Comparison of ENCODE assay signal across 2 cellular contexts in genomic region chr20:46352370-46352938, GRCh38.
TF ChIP-seq lines count a peak whose summit lies in the region.

No MANE protein-coding gene starts in this region.

TF ChIP-seq in HCT116, 20 proteins besides CTCF, POLR2A, EP300 and RAD21:
- no peak for TF ChIP-seq SP1 (IDR thresholded peaks at IDR 0.05; ENCODE audit: low read depth)
- TF ChIP-seq POLR2AphosphoS5 (IDR thresholded peaks at IDR 0.05; ENCODE audit: low read depth, low read length), result peak; percentile 9; the same call in 1 of the 2 replicates

TF ChIP-seq in K562, 482 proteins besides CTCF, POLR2A, EP300 and RAD21:
- peak; percentile 99 for TF ChIP-seq ZBTB33 (CRISPR knock-in tag; IDR thresholded peaks at IDR 0.05)
- TF ChIP-seq VEZF1 (CRISPR knock-in tag; IDR thresholded peaks at IDR 0.05), result no peak
- peak; percentile 80 for TF ChIP-seq ZNF263 (CRISPR knock-in tag; IDR thresholded peaks at IDR 0.05; ENCODE audit: borderline replicate concordance)
